ENCODE assay signal across 1 cellular context in genomic region chr5:138213161-138214029, GRCh38.
A peak's percentile ranks its signal among the peaks of the same experiment; 100 is the strongest.
TF ChIP-seq lines count a peak whose summit lies in the region.

Gene CDC23 (minus strand): TSS chr5:138213323. CDS start chr5:138213312, 11 bp downstream.

TF ChIP-seq in GM12878, 131 proteins besides CTCF, POLR2A, EP300 and RAD21 (continued from another document):
- TF ChIP-seq ZBTB4 (CRISPR knock-in tag; IDR thresholded peaks at IDR 0.05) (no peak), RELB (IDR thresholded peaks at IDR 0.05; ENCODE audit: low read depth) (peak; percentile 99), BRCA1 (IDR thresholded peaks at IDR 0.05; ENCODE audit: low read depth, low read length) (no peak), USF2 (IDR thresholded peaks at IDR 0.05; ENCODE audit: borderline replicate concordance, low read depth, low read length) (no peak), WRNIP1 (IDR thresholded peaks at IDR 0.05; ENCODE audit: borderline replicate concordance, low read depth, low read length) (no peak), E2F8 (IDR thresholded peaks at IDR 0.05; ENCODE audit: low read depth, partially characterized antibody) (peak; percentile 98), STAT3 (IDR thresholded peaks at IDR 0.05; ENCODE audit: low read depth, low read length) (no peak), EED (IDR thresholded peaks at IDR 0.05; ENCODE audit: low read depth) (peak; percentile 43; the same call in 1 of the 2 replicates), USF1 (IDR thresholded peaks at IDR 0.05; ENCODE audit: borderline replicate concordance, extremely low read length, insufficient read depth, low read depth, low read length) (no peak), JUNB (IDR thresholded peaks at IDR 0.05) (no peak), PRDM15 (CRISPR knock-in tag; IDR thresholded peaks at IDR 0.05) (no peak), RBBP5 (conservative IDR thresholded peaks at IDR 0.05) (no peak), YBX1 (IDR thresholded peaks at IDR 0.05) (no peak), MYB (IDR thresholded peaks at IDR 0.05; ENCODE audit: borderline replicate concordance, low read depth, low read length) (no peak), SUPT20H (IDR thresholded peaks at IDR 0.05; ENCODE audit: borderline replicate concordance, control insufficient read depth, low read depth, low read length) (no peak), FOXM1 (IDR thresholded peaks at IDR 0.05; ENCODE audit: low read depth, low read length) (no peak; the same call in none of the 2 replicates), CUX1 (IDR thresholded peaks at IDR 0.05; ENCODE audit: insufficient replicate concordance, low read depth, low read length) (no peak), SMAD1 (IDR thresholded peaks at IDR 0.05; ENCODE audit: low read depth, partially characterized antibody) (no peak), RFX5 (IDR thresholded peaks at IDR 0.05; ENCODE audit: low read depth, low read length) (peak; percentile 71; the same call in 1 of the 2 replicates), BACH1 (IDR thresholded peaks at IDR 0.05; ENCODE audit: borderline replicate concordance) (no peak), PKNOX1 (IDR thresholded peaks at IDR 0.05) (peak; percentile 91), NR2F1 (conservative IDR thresholded peaks at IDR 0.05) (0 out of 2 replicates have a peak, but pooled peaks have one; percentile 16), EGR1 (IDR thresholded peaks at IDR 0.05; ENCODE audit: borderline replicate concordance in 1 of 2, low read depth in 2 of 2, low read length in 2 of 2) (no peak), HDAC2 (IDR thresholded peaks at IDR 0.05) (no peak), BHLHE40 (IDR thresholded peaks at IDR 0.05; ENCODE audit: borderline replicate concordance in 1 of 2, low read depth in 2 of 2, low read length in 1 of 2) (no peak), CBFB (IDR thresholded peaks at IDR 0.05; ENCODE audit: low read depth) (no peak), HDGF (IDR thresholded peaks at IDR 0.05) (no peak), SUZ12 (IDR thresholded peaks at IDR 0.05; ENCODE audit: unreplicated experiment) (no peak), BCL11A (IDR thresholded peaks at IDR 0.05; ENCODE audit: low read depth, low read length) (no peak), ZNF592 (IDR thresholded peaks at IDR 0.05) (no peak)
